Comparison of ENCODE assay signal across 8 cellular contexts in the genomic region with DNA sequence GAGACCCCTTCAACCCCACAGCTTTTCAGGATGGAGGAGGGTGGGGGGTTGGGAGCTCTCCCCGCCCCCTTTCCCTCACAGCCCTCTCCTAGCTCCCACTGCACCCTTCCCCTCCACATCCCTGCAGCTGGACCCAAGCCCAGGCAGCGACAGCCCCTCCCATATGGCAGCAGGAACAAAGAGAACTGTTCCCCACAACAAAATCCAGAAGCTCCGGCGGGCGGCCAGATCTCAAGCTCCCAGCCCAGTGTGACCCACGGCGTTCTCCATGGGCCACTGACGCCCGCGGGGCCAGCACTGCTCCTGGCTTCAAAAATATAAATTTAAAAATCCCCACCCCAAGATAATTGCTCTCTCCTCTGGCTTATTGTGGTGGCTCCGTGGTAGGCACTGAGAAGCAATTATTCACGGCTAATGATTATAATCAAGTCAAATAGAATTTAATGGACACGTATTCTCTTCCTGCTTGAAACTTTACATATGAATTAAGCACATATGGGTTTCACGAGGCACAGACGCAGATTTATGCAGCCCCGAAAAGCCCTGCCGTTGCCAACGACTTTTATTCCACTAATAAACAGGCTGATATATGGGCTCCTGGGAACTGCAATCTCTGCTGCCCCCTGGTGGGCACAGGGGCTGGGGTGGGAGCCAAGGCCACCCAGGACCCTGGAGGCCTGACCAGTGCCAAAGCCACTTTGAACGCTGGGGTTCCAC. TPM values are rescaled to one million over a fixed set of nuclear protein-coding genes. Genes with fewer than 3 reads are reported as not detected.
A peak's percentile ranks its signal among the peaks of the same experiment; 100 is the strongest.
DNase-seq lines count a peak whose midpoint lies in the region; ATAC-seq and TF ChIP-seq lines count a peak whose summit lies in the region.

No MANE protein-coding gene starts in this region.

- TF ChIP-seq RAD21 in liver (IDR thresholded peaks at IDR 0.05): peak; percentile 91 to 92

- no peak overlapping the region for H3K4me3 ChIP-seq in colonic mucosa
- H3K4me3 ChIP-seq in liver (ENCODE audit: low read depth in 1 of 3, low read length in 3 of 3): no peak overlapping the region

- H3K36me3 ChIP-seq in colonic mucosa: no peaks in the 10 kb centered on the region
- H3K36me3 ChIP-seq in liver (ENCODE audit: control insufficient read depth in 4 of 4, insufficient read depth in 3 of 4, low read depth in 1 of 4, low read length in 3 of 4): no peaks in the 10 kb centered on the region

- intact Hi-C loops in colonic mucosa (cut with DNase I): loop anchor here (1.0 to 10.0 kb wide), 2 partner anchors 148 to 314 kb away; partner anchors contain the start of gene MARK2

- H3K9ac ChIP-seq in colonic mucosa (ENCODE audit: low read depth in 2 of 2, low read length in 2 of 2): no peak overlapping the region
- no peak overlapping the region for H3K9ac ChIP-seq in liver (ENCODE audit: low read depth in 1 of 2, low read length in 2 of 2)

- in situ Hi-C loops in GM13977 (cut with MboI; ENCODE audit: low pct_unique_long_range_greater_than_20kb, low sequenced_read_pairs, unreplicated experiment): loop anchor here (25.0 kb wide), 1 partner anchor 361 kb away; no protein-coding TSS in a partner anchor

- DNase-seq in GM13977 (ENCODE audit: low spot score) (peak; percentile 80), NCI-H226 (peak; percentile 42), colonic mucosa (peak; percentile 72)
- peak; percentile 69 for DNase-seq in activated CD4-positive, alpha-beta T cell treated with anti-CD3 and anti-CD28 coated beads, Interleukin-2, amount 50 U/mL, for 1 hour
- DNase-seq in stimulated activated CD4-positive, alpha-beta T cell treated with anti-CD3 and anti-CD28 coated beads, Interleukin-4, amount 100 ng/mL, for 24 hours: peak; percentile 77

- H3K4me1 ChIP-seq in colonic mucosa (no peaks in the 10 kb centered on the region), liver (ENCODE audit: control insufficient read depth in 4 of 4, insufficient read depth in 4 of 4, low read length in 3 of 4) (peaks cover 7 to 22% (median 18%) of the 10 kb centered on the region in 4 donors)

- no peaks in the 10 kb centered on the region for H3K27me3 ChIP-seq in colonic mucosa
- H3K27me3 ChIP-seq in liver (ENCODE audit: control insufficient read depth in 4 of 4, insufficient read depth in 4 of 4, low read length in 3 of 4): no peaks in the 10 kb centered on the region

- H3K27ac ChIP-seq in 22Rv1 (no peak overlapping the region), colonic mucosa (no peak overlapping the region), liver (ENCODE audit: low read depth in 1 of 2, low read length in 2 of 2) (no peak overlapping the region)

- TF ChIP-seq CTCF in 22Rv1 (IDR thresholded peaks at IDR 0.05) (peak; percentile 95), GM13977 (IDR thresholded peaks at IDR 0.05; ENCODE audit: extremely low read depth, insufficient read depth, missing control alignments) (peak; percentile 88), colonic mucosa (IDR thresholded peaks at IDR 0.05) (peak; percentile 89), liver (IDR thresholded peaks at IDR 0.05; ENCODE audit: low read depth, low read length, missing input control) (peak; percentile 83)

- ATAC-seq in HG03432 (IDR thresholded peaks at IDR 0.05; ENCODE audit: unreplicated experiment): no peak

- WGBS in liver: 49% methylated on average over 19 of the region's 19 CpGs

- no peaks in the 10 kb centered on the region for H3K9me3 ChIP-seq in colonic mucosa
- H3K9me3 ChIP-seq in liver (ENCODE audit: control insufficient read depth in 4 of 4, low read length in 3 of 4): no peaks in the 10 kb centered on the region

TF ChIP-seq in liver, 16 proteins besides CTCF, POLR2A, EP300 and RAD21:
- TF ChIP-seq HNF4G (IDR thresholded peaks at IDR 0.05): no peak
- TF ChIP-seq TAF1 (conservative IDR thresholded peaks at IDR 0.05): no peak
- no peak for TF ChIP-seq NR2F2 (IDR thresholded peaks at IDR 0.05)
- TF ChIP-seq, protein P1, sequence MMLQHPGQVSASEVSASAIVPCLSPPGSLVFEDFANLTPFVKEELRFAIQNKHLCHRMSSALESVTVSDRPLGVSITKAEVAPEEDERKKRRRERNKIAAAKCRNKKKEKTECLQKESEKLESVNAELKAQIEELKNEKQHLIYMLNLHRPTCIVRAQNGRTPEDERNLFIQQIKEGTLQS (IDR thresholded peaks at IDR 0.05): no peak
- no peak for TF ChIP-seq ZBTB33 (IDR thresholded peaks at IDR 0.05)
- TF ChIP-seq FOXA2 (IDR thresholded peaks at IDR 0.05): no peak
- TF ChIP-seq JUND (IDR thresholded peaks at IDR 0.05): no peak
- no peak for TF ChIP-seq YY1 (IDR thresholded peaks at IDR 0.05)
- TF ChIP-seq FOXA1 (IDR thresholded peaks at IDR 0.05): no peak
- TF ChIP-seq MAX (IDR thresholded peaks at IDR 0.05): no peak
- no peak for TF ChIP-seq HNF4A (conservative IDR thresholded peaks at IDR 0.05)
- no peak for TF ChIP-seq EGR1 (IDR thresholded peaks at IDR 0.05; ENCODE audit: low read depth in 2 of 2)
- TF ChIP-seq, protein P2, sequence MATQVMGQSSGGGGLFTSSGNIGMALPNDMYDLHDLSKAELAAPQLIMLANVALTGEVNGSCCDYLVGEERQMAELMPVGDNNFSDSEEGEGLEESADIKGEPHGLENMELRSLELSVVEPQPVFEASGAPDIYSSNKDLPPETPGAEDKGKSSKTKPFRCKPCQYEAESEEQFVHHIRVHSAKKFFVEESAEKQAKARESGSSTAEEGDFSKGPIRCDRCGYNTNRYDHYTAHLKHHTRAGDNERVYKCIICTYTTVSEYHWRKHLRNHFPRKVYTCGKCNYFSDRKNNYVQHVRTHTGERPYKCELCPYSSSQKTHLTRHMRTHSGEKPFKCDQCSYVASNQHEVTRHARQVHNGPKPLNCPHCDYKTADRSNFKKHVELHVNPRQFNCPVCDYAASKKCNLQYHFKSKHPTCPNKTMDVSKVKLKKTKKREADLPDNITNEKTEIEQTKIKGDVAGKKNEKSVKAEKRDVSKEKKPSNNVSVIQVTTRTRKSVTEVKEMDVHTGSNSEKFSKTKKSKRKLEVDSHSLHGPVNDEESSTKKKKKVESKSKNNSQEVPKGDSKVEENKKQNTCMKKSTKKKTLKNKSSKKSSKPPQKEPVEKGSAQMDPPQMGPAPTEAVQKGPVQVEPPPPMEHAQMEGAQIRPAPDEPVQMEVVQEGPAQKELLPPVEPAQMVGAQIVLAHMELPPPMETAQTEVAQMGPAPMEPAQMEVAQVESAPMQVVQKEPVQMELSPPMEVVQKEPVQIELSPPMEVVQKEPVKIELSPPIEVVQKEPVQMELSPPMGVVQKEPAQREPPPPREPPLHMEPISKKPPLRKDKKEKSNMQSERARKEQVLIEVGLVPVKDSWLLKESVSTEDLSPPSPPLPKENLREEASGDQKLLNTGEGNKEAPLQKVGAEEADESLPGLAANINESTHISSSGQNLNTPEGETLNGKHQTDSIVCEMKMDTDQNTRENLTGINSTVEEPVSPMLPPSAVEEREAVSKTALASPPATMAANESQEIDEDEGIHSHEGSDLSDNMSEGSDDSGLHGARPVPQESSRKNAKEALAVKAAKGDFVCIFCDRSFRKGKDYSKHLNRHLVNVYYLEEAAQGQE (IDR thresholded peaks at IDR 0.05): no peak
- TF ChIP-seq SP1 (IDR thresholded peaks at IDR 0.05): no peak

RNA-seq across cellular contexts. Expression of gene MACROD1, which starts 17.6 kb away (rescaled TPM):
- 10 to 100 TPM; 18.6 to 22.9 TPM for total RNA-seq in colonic mucosa
- 10 to 100 TPM in 1 of 2 donors, 1 to 10 TPM in 1; 8.9 to 12.6 TPM for total RNA-seq in liver
- 10 to 100 TPM; 13.5 to 25.9 TPM for polyA plus RNA-seq in liver

RNA-seq across cellular contexts. Expression of gene STIP1, which starts 37.6 kb away (rescaled TPM):
- total RNA-seq in colonic mucosa (100 to 1,000 TPM in 1 of 2 donors, 10 to 100 TPM in 1; 95.5 to 232 TPM), liver (10 to 100 TPM; 51.3 to 58.1 TPM)
- 10 to 100 TPM; 22.6 to 33.7 TPM for polyA plus RNA-seq in liver

RNA-seq across cellular contexts. Expression of gene FERMT3, which starts 58.2 kb away (rescaled TPM):
- total RNA-seq in colonic mucosa: 10 to 100 TPM; 10.9 to 16.6 TPM
- total RNA-seq in liver: 10 to 100 TPM; 11.0 to 47.2 TPM
- polyA plus RNA-seq in liver: 1 to 10 TPM; 3.4 to 8.5 TPM
